In the genomic region with DNA sequence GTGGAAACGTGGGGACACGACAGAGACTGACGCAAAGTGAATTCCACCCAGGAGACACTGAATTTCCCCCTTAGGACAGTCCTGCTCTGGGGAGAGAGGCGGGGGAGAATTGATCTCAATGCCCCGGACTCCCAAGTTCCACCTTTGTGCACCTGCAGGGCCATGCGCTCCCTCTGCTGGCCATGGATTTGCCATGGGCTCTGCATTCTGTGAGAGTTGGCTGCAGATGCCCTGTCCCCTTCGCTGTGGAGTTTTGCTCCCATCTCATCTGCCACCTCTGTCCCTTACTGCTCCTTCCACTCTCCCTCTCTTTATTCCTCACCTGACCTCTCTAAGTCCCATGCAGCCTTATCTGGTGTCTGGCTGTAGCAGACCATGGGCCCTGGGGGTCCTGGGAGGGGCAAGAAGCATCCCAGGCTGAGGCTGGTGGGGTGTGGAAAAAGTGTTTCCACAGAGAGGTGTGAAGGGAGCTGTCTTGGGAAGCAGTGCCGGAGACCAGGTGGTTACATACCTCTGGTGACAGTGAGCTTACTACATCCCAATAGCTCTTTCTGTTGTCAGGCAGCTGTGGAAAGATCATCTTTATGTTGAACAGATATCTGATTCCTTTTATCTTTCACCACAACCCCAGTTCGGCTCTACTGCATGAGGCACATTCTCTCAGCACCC, we compare ENCODE assay signal across 8 cellular contexts. TPM values are rescaled to one million over a fixed set of nuclear protein-coding genes. Genes with fewer than 3 reads are reported as not detected.
A peak's percentile ranks its signal among the peaks of the same experiment; 100 is the strongest.
DNase-seq lines count a peak whose midpoint lies in the region; ATAC-seq and TF ChIP-seq lines count a peak whose summit lies in the region.

No MANE protein-coding gene starts in this region.

- H3K9me3 ChIP-seq in A673 (ENCODE audit: low read depth, low read length, poor library complexity, severe bottlenecking) (no peaks in the 10 kb centered on the region), transverse colon (no peaks in the 10 kb centered on the region)
- H3K9me3 ChIP-seq in CD8-positive, alpha-beta memory T cell (ENCODE audit: low read length) = no peaks in the 10 kb centered on the region

- BruUV-seq in A673 (replicated peaks; lab: Mats Ljungman, UMichigan) = no TSS peak

- CTCF ChIA-PET in A673 (lab: Charles Lee) = no interaction called here
- CTCF ChIA-PET in CD8-positive, alpha-beta memory T cell (lab: Charles Lee) = no interaction called here

- H3K9me3 Mint-ChIP-seq in CD8-positive, alpha-beta memory T cell = no peaks in the 10 kb centered on the region

- H3K36me3 Mint-ChIP-seq in CD8-positive, alpha-beta memory T cell = no peaks in the 10 kb centered on the region

- no peaks in the 10 kb centered on the region for H3K4me1 ChIP-seq in A673 (ENCODE audit: insufficient read depth, low read length, poor library complexity, severe bottlenecking)
- peaks cover 0 to 8% (median 4%) of the 10 kb centered on the region in 4 donors for H3K4me1 ChIP-seq in transverse colon
- no peaks in the 10 kb centered on the region for H3K4me1 ChIP-seq in CD8-positive, alpha-beta memory T cell (ENCODE audit: insufficient read depth, low read length)

- peaks cover 0 to 4% (median under 1%) of the 10 kb centered on the region in 3 donors for H3K4me1 Mint-ChIP-seq in CD8-positive, alpha-beta memory T cell

- H3K4me3 ChIP-seq in A673 (ENCODE audit: low read depth, low read length, poor library complexity, severe bottlenecking) (no peak overlapping the region), fibroblast of villous mesenchyme (ENCODE audit: low read depth, low read length) (no peak overlapping the region), transverse colon (no peak overlapping the region)
- no peak overlapping the region for H3K4me3 ChIP-seq in CD8-positive, alpha-beta memory T cell (ENCODE audit: low read length)

- DNase-seq in A673 (ENCODE audit: low spot score) (no peak), SK-MEL-5 (ENCODE audit: low read depth, low spot score) (peak; percentile 62), fibroblast of villous mesenchyme (ENCODE audit: low read depth) (peak; percentile 24), transverse colon (peak; percentile 72)
- DNase-seq in CD8-positive, alpha-beta memory T cell = no peak

- H3K27me3 ChIP-seq in A673 (replicated peaks; ENCODE audit: insufficient read depth, low read depth, low read length, poor library complexity) = peaks cover 5% of the 10 kb centered on the region
- no peaks in the 10 kb centered on the region for H3K27me3 ChIP-seq in transverse colon
- H3K27me3 ChIP-seq in CD8-positive, alpha-beta memory T cell (ENCODE audit: insufficient read depth, low read length, poor library complexity, severe bottlenecking) = no peaks in the 10 kb centered on the region

- POLR2A ChIA-PET in A673 (lab: Charles Lee; ENCODE audit: low non-redundant PET) = no interaction called here
- POLR2A ChIA-PET in CD8-positive, alpha-beta memory T cell (lab: Charles Lee) = no interaction called here

- peaks cover 5 to 41% of the 10 kb centered on the region in 2 donors for H3K27me3 Mint-ChIP-seq in CD8-positive, alpha-beta memory T cell

- no peak for TF ChIP-seq EP300 in transverse colon (IDR thresholded peaks at IDR 0.05; ENCODE audit: low read depth)

- in situ Hi-C loops in SK-MEL-5 (cut with HindIII; ENCODE audit: low pct_unique_long_range_greater_than_20kb, low sequenced_read_pairs) (no loop called here), transverse colon (cut with MboI; ENCODE audit: low pct_ligation_motif_present in 1 of 4, low pct_unique_long_range_greater_than_20kb in 1 of 4, low sequenced_read_pairs in 3 of 4) (loop anchor here (5.0 to 10.0 kb wide), 2 partner anchors 173 to 176 kb away; no protein-coding TSS in a partner anchor)

- peak; percentile 48 for TF ChIP-seq CTCF in A673 (conservative IDR thresholded peaks at IDR 0.05; ENCODE audit: low read depth, low read length)
- peak; percentile 57 for TF ChIP-seq CTCF in fibroblast of villous mesenchyme (IDR thresholded peaks at IDR 0.05; ENCODE audit: insufficient read depth, low read depth, low read length)
- peak; percentile 33 to 68 (median 53) for TF ChIP-seq CTCF in transverse colon (IDR thresholded peaks at IDR 0.05)

- intact Hi-C loops in A673 (cut with micrococcal nuclease; ENCODE audit: unreplicated experiment) = loop anchor here (1.0 to 2.0 kb wide), 2 partner anchors 178 to 237 kb away; no protein-coding TSS in a partner anchor
- intact Hi-C loops in transverse colon (cut with DNase I; ENCODE audit: low total_unique reads) = no loop called here

- peak overlapping the region in 1 of 8 donors; percentile 90 for H3K27ac Mint-ChIP-seq in CD8-positive, alpha-beta memory T cell

- no peaks in the 10 kb centered on the region for H3K36me3 ChIP-seq in A673 (ENCODE audit: insufficient read depth, low read length, poor library complexity, severe bottlenecking)
- H3K36me3 ChIP-seq in transverse colon = no peaks in the 10 kb centered on the region
- no peaks in the 10 kb centered on the region for H3K36me3 ChIP-seq in CD8-positive, alpha-beta memory T cell (ENCODE audit: insufficient read depth, low read length)

- H3K27ac ChIP-seq in A673 (ENCODE audit: low read depth, low read length, poor library complexity, severe bottlenecking) (no peak overlapping the region), transverse colon (no peak overlapping the region)
- no peak overlapping the region for H3K27ac ChIP-seq in CD8-positive, alpha-beta memory T cell (ENCODE audit: low read depth, low read length)

- peak; percentile 26 for ATAC-seq in GM19351 (IDR thresholded peaks at IDR 0.05; ENCODE audit: unreplicated experiment)
- ATAC-seq in GM21528 (IDR thresholded peaks at IDR 0.05; ENCODE audit: low FRiP score, unreplicated experiment) = no peak
- no peak for ATAC-seq in GM21423 (IDR thresholded peaks at IDR 0.05; ENCODE audit: unreplicated experiment)

- TF ChIP-seq POLR2A in transverse colon (IDR thresholded peaks at IDR 0.05) = no peak

- no peak overlapping the region for H3K4me3 Mint-ChIP-seq in CD8-positive, alpha-beta memory T cell

- WGBS in transverse colon (ENCODE audit: low coverage in 1 of 2), 2 donors = 30 to 45% methylated on average over 6 to 9 of the region's 9 CpGs

RNA-seq across cellular contexts. Expression of a gene that starts 14.3 kb away (rescaled TPM):
- not detected in 2 replicates for total RNA-seq in A673 (2021)
- total RNA-seq in SK-MEL-5 (2014; rRNA removed; shearing (Covaris generic)) = not detected in 2 replicates
- not detected in 2 replicates for polyA plus RNA-seq in SK-MEL-5 (2015; cell fraction: cytosol; rRNA removed)
- not detected in 2 replicates for polyA plus RNA-seq in SK-MEL-5 (2015; cell fraction: nucleus; rRNA removed)
- total RNA-seq in fibroblast of villous mesenchyme = not detected in 2 replicates
- not detected for total RNA-seq in transverse colon
- total RNA-seq in CD8-positive, alpha-beta memory T cell = not detected
- polyA plus RNA-seq in CD8-positive, alpha-beta memory T cell = not detected

Comparison
In these comparisons a context has a peak if more than half of its experiments do, and no peak if none do; other contexts are left out.
1. DNase-seq: peak in SK-MEL-5 (single experiment), fibroblast of villous mesenchyme (single experiment) and transverse colon (single experiment); none in A673 (single experiment) and CD8-positive, alpha-beta memory T cell (0 of 5).
2. Peak in every context shown above with its lines, with median percentiles within 50 percentile points of each other: CTCF ChIP-seq.